Comparison of ENCODE assay signal across 32 cellular contexts in the genomic region with DNA sequence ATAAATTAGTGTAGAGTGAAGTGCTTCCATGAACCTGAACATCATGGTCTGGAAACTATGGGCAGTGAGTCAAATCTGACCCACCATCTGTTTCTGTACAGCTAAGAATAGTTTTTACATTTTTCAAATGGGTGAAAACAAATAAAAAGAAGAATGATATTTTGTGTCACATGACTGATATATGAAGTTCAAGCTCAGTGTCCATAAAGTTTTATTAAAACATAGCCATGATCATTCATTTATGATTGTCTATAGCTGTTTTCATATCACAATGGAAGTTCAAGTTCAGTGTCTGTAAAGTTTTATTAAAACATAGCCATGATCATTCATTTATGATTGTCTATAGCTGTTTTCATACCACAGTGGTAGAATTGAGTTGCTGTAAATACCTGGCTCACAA. TPM values are rescaled to one million over a fixed set of nuclear protein-coding genes. Genes with fewer than 3 reads are reported as not detected.
"Had no signal": no experiment of that assay in that cellular context is flagged by ENCODE, and none has a peak within 500 bp of the region (broad histone marks: within the 10 kb centered on the region; RNA-seq: fewer than 3 reads in every experiment).

No MANE protein-coding gene starts in this region.

- ATAC-seq: stimulated activated effector memory CD8-positive, alpha-beta T cell treated with anti-CD3 and anti-CD28 coated beads, Interleukin-12 subunit alpha, Interleukin-12 subunit beta, amount 100 ng/mL, for 72 hours; stimulated activated memory B cell treated with anti-CD40 and anti-IgM and Interleukin-4, amounts not matched to agents 10 μg/mL and 1 μg/mL and 100 μg/mL, for 72 hours; stimulated activated naive B cell treated with anti-CD40 and anti-IgM and Interleukin-4, amounts not matched to agents 10 μg/mL and 1 μg/mL and 100 μg/mL, for 72 hours; stimulated activated naive CD8-positive, alpha-beta T cell treated with anti-CD3 and anti-CD28 coated beads, Interleukin-15, amount 100 ng/mL, for 72 hours; stimulated activated naive CD8-positive, alpha-beta T cell treated with anti-CD3 and anti-CD28 coated beads, Interleukin-15, Interleukin-2, amounts not matched to agents 100 U/mL and 50 U/mL, for 24 hours; upper lobe of right lung had no signal

- H3K4me1 Mint-ChIP-seq: stimulated activated effector memory CD8-positive, alpha-beta T cell treated with anti-CD3 and anti-CD28 coated beads, Interleukin-12 subunit alpha, Interleukin-12 subunit beta, amount 100 ng/mL, for 72 hours; stimulated activated memory B cell treated with anti-CD40 and anti-IgM and Interleukin-4, amounts not matched to agents 10 μg/mL and 1 μg/mL and 100 μg/mL, for 72 hours; stimulated activated naive CD8-positive, alpha-beta T cell treated with anti-CD3 and anti-CD28 coated beads, Interleukin-15, amount 100 ng/mL, for 72 hours had no signal

- H3K27me3 ChIP-seq: stomach, suprapubic skin, testis, thyroid gland, tibial artery, tibial nerve, transverse colon, upper lobe of left lung, upper lobe of right lung, uterus, vagina had no signal

- H3K9me3 ChIP-seq: testis, thyroid gland, vagina had no signal

- H3K4me1 ChIP-seq: stomach, suprapubic skin, testis, thyroid gland, tibial artery, tibial nerve, transverse colon, upper lobe of left lung, upper lobe of right lung, uterus, vagina had no signal

- H3K36me3 Mint-ChIP-seq: stimulated activated effector memory CD8-positive, alpha-beta T cell treated with anti-CD3 and anti-CD28 coated beads, Interleukin-12 subunit alpha, Interleukin-12 subunit beta, amount 100 ng/mL, for 72 hours; stimulated activated memory B cell treated with anti-CD40 and anti-IgM and Interleukin-4, amounts not matched to agents 10 μg/mL and 1 μg/mL and 100 μg/mL, for 72 hours; type B pancreatic cell had no signal

- FAIRE-seq: urothelium cell line had no signal

- H3K36me3 ChIP-seq: thoracic aorta, thyroid gland, tibial artery, transverse colon, upper lobe of left lung, upper lobe of right lung, uterus, vagina had no signal

- H3K4me3 Mint-ChIP-seq: stimulated activated effector memory CD8-positive, alpha-beta T cell treated with anti-CD3 and anti-CD28 coated beads, Interleukin-12 subunit alpha, Interleukin-12 subunit beta, amount 100 ng/mL, for 72 hours; stimulated activated memory B cell treated with anti-CD40 and anti-IgM and Interleukin-4, amounts not matched to agents 10 μg/mL and 1 μg/mL and 100 μg/mL, for 72 hours; stimulated activated naive B cell treated with anti-CD40 and anti-IgM and Interleukin-4, amounts not matched to agents 10 μg/mL and 1 μg/mL and 100 μg/mL, for 72 hours; stimulated activated naive CD8-positive, alpha-beta T cell treated with anti-CD3 and anti-CD28 coated beads, Interleukin-15, amount 100 ng/mL, for 72 hours; stimulated activated naive CD8-positive, alpha-beta T cell treated with anti-CD3 and anti-CD28 coated beads, Interleukin-15, Interleukin-2, amounts not matched to agents 100 ng/mL and 50 ng/mL, for 24 hours; type B pancreatic cell had no signal

- H3K4me3 ChIP-seq: stomach, suprapubic skin, testis, thoracic aorta, thyroid gland, tibial artery, tibial nerve, transverse colon, upper lobe of left lung, upper lobe of right lung, uterus, vagina had no signal

- DNase-seq: stimulated activated CD4-positive, alpha-beta T cell treated with anti-CD3 and anti-CD28 coated beads, Interleukin-2, amount 100 ng/mL, for 48 hours; stimulated activated CD4-positive, alpha-beta T cell treated with anti-CD3 and anti-CD28 coated beads, Interleukin-4, amount 100 ng/mL, for 1 hour; stimulated activated CD4-positive, alpha-beta T cell treated with anti-CD3 and anti-CD28 coated beads, Interleukin-4, amount 100 ng/mL, for 24 hours; stimulated activated CD4-positive, alpha-beta T cell treated with anti-CD3 and anti-CD28 coated beads, Interleukin-4, amount 100 ng/mL, for 4 hours; stimulated activated CD8-positive, alpha-beta memory T cell treated with anti-CD3 and anti-CD28 coated beads, Interleukin-4, amount 100 ng/mL, for 48 hours; stimulated activated naive B cell treated with anti-CD40 and anti-IgM and Interleukin-4, amounts not matched to agents 10 μg/mL and 1 μg/mL and 100 μg/mL, for 72 hours; stimulated activated naive CD4-positive, alpha-beta T cell; stimulated activated naive CD4-positive, alpha-beta T cell treated with Interleukin-2 at 50 U/mL for 16 hours; stimulated activated naive CD8-positive, alpha-beta T cell treated with anti-CD3 and anti-CD28 coated beads, Interleukin-15, amount 100 ng/mL, for 72 hours; stimulated activated naive CD8-positive, alpha-beta T cell treated with anti-CD3 and anti-CD28 coated beads, Interleukin-15, Interleukin-2, amounts not matched to agents 100 U/mL and 50 U/mL, for 24 hours; stomach; substantia nigra; testis; thyroid gland; tibial artery; transverse colon; trophoblast cell; upper lobe of left lung; upper lobe of right lung; uterus had no signal

- H3K27ac Mint-ChIP-seq: stimulated activated effector memory CD8-positive, alpha-beta T cell treated with anti-CD3 and anti-CD28 coated beads, Interleukin-12 subunit alpha, Interleukin-12 subunit beta, amount 100 ng/mL, for 72 hours; stimulated activated memory B cell treated with anti-CD40 and anti-IgM and Interleukin-4, amounts not matched to agents 10 μg/mL and 1 μg/mL and 100 μg/mL, for 72 hours; stimulated activated naive B cell treated with anti-CD40 and anti-IgM and Interleukin-4, amounts not matched to agents 10 μg/mL and 1 μg/mL and 100 μg/mL, for 72 hours; stimulated activated naive CD8-positive, alpha-beta T cell treated with anti-CD3 and anti-CD28 coated beads, Interleukin-15, Interleukin-2, amounts not matched to agents 100 ng/mL and 50 ng/mL, for 24 hours; type B pancreatic cell had no signal

- H3K27ac ChIP-seq: stomach, suprapubic skin, testis, thoracic aorta, thyroid gland, tibial artery, tibial nerve, transverse colon, upper lobe of left lung, upper lobe of right lung, uterus, vagina had no signal

- H3K27me3 Mint-ChIP-seq: stimulated activated naive CD8-positive, alpha-beta T cell treated with anti-CD3 and anti-CD28 coated beads, Interleukin-15, amount 100 ng/mL, for 72 hours; type B pancreatic cell had no signal

RNA-seq across cellular contexts. Expression of a gene that starts 57.9 kb away (rescaled TPM):
- total RNA-seq: suprapubic skin, temporal lobe, thoracic aorta, tibial nerve, transverse colon, ureter, vagina had no signal
- polyA plus RNA-seq: stomach, urinary bladder had no signal
